8 cellular contexts compared by ENCODE assay signal in the genomic region with DNA sequence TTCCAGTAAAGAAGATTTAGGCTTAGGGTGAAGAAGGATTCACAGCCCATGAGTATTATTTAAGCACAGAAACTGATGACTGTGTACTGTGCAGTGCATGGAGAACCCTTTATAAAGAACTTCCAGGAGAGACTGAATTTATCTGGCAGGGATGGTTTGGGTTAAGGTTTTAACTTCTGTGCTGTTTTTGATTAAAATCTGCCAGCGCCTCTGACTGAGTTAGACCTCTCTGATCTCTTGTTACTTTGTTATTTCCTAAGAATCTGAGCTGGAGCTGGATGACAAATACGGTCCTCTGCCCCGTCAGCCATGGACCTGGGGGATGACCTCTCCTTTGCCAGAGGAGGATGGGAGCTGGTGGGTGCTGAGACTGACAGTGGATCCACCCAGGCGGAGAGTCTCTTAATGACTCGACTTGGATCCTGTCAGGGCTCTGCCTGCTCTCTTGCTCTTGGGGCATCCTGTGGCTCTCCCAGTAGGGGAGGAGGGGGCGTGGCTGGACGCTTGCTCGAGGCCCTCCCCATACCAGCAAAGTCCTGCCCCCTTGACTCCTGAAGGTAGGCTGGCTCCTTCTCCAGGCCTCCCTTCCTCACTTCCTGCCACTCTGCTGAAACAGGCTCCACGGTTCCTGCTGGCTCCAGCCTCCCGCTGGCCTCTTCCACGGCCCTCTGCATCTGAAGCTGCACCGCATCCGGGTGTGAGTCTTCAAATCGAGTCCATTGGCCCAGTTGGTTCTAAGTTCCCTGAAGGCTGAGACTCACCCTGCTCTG. TPM values are rescaled to one million over a fixed set of nuclear protein-coding genes. Genes with fewer than 3 reads are reported as not detected.
DNase-seq lines count a peak whose midpoint lies in the region; ATAC-seq, FAIRE-seq and TF ChIP-seq lines count a peak whose summit lies in the region.

No MANE protein-coding gene starts in this region.

- H3K9ac ChIP-seq in HepG2 (ENCODE audit: insufficient read depth, low read depth, low read length) = no peak overlapping the region

- in situ Hi-C loops in HepG2 (cut with HindIII; ENCODE audit: extremely low pct_ligation_motif_present, low pct_unique_long_range_greater_than_20kb) = no loop called here

- POLR2A ChIA-PET in A673 (lab: Charles Lee; ENCODE audit: low non-redundant PET) = no interaction called here
- POLR2A ChIA-PET in HepG2 (lab: Yijun Ruan, JAX) = no interaction called here
- POLR2A ChIA-PET in T-cell (lab: Charles Lee) = interaction anchor here in 1 of 2 donors (0.6 kb wide), 1 partner anchor 28 kb away, joined by 4 read pairs; no protein-coding TSS in a partner anchor

- peaks cover 14% of the 10 kb centered on the region for H3K27me3 Mint-ChIP-seq in central memory CD8-positive, alpha-beta T cell
- H3K27me3 Mint-ChIP-seq in T-cell = peaks cover 0 to 2% of the 10 kb centered on the region in 2 donors

- no peaks in the 10 kb centered on the region for H3K36me3 Mint-ChIP-seq in central memory CD8-positive, alpha-beta T cell (ENCODE audit: insufficient read depth)
- no peaks in the 10 kb centered on the region for H3K36me3 Mint-ChIP-seq in T-cell

- DNase-seq in A673 (ENCODE audit: low spot score) (peak; percentile 53), HTR-8/SVneo (ENCODE audit: insufficient read length, low spot score) (peak; percentile 98), HepG2 (ENCODE audit: low spot score) (peak; percentile 41), erythroblast (lab: John Stamatoyannopoulos, UW) (no peak), T-cell (no peak), small intestine (no peak)
- no peak for DNase-seq in central memory CD8-positive, alpha-beta T cell (ENCODE audit: low spot score in 2 of 2)

- no peak overlapping the region for H3K27ac ChIP-seq in A673 (ENCODE audit: low read depth, low read length, poor library complexity, severe bottlenecking)
- no peak overlapping the region for H3K27ac ChIP-seq in HepG2 (ENCODE audit: extremely low read length, insufficient read depth, low read length)
- H3K27ac ChIP-seq in small intestine (ENCODE audit: low read depth in 1 of 2, low read length in 1 of 2) = peak overlapping the region in 1 of 2 donors; percentile 43

- H3K4me1 Mint-ChIP-seq in central memory CD8-positive, alpha-beta T cell = no peaks in the 10 kb centered on the region
- H3K4me1 Mint-ChIP-seq in T-cell = no peaks in the 10 kb centered on the region

- H3K4me3 ChIP-seq in A673 (ENCODE audit: low read depth, low read length, poor library complexity, severe bottlenecking) (no peak overlapping the region), HepG2 (replicated peaks in 1 of 3; ENCODE audit: insufficient read depth in 1 of 3, low read depth in 2 of 3, low read length in 3 of 3) (peak overlapping the region in 1 of 3 experiments; percentile 11; a peak in 1 of 6 replicates), small intestine (ENCODE audit: low read depth in 1 of 2, low read length in 2 of 2) (no peak overlapping the region)

- FAIRE-seq in HTR-8/SVneo (lab: Jason Lieb, UNC) (peak; percentile 92), HepG2 (lab: Jason Lieb, UNC) (no peak), small intestine (lab: Jason Lieb, UNC) (no peak)

- ATAC-seq in central memory CD8-positive, alpha-beta T cell (replicated peaks; ENCODE audit: extremely low read depth, poor library complexity, severe bottlenecking) = no peak
- ATAC-seq in HepG2 (peak; percentile 80), GM18868 (IDR thresholded peaks at IDR 0.05; ENCODE audit: unreplicated experiment) (no peak), T-cell (replicated peaks in 1 of 4) (no peak)

- BruUV-seq in A673 (replicated peaks; lab: Mats Ljungman, UMichigan) = no TSS peak
- no TSS peak for BruUV-seq in HepG2 (replicated peaks; lab: Mats Ljungman, UMichigan)

- intact Hi-C loops in A673 (cut with micrococcal nuclease; ENCODE audit: unreplicated experiment) (no loop called here), HepG2 (cut with micrococcal nuclease; ENCODE audit: unreplicated experiment) (no loop called here)

- TF ChIP-seq EP300 in HepG2 (IDR thresholded peaks at IDR 0.05; ENCODE audit: low read depth in 2 of 2, low read length in 2 of 2) (no peak), HepG2 (CRISPR knock-in tag; IDR thresholded peaks at IDR 0.05; ENCODE audit: borderline replicate concordance) (no peak)

- no peaks in the 10 kb centered on the region for H3K36me3 ChIP-seq in A673 (ENCODE audit: insufficient read depth, low read length, poor library complexity, severe bottlenecking)
- no peaks in the 10 kb centered on the region for H3K36me3 ChIP-seq in HepG2 (replicated peaks in 1 of 2; ENCODE audit: control insufficient read depth in 1 of 2, insufficient read depth in 2 of 2, low read length in 2 of 2)
- no peaks in the 10 kb centered on the region for H3K36me3 ChIP-seq in small intestine (ENCODE audit: control insufficient read depth in 2 of 2, insufficient read depth in 2 of 2, low read length in 2 of 2)

- WGBS in HepG2 (ENCODE audit: low lambda C conversion rate) = 15% methylated on average over 14 of the region's 14 CpGs
- 50 to 70% (median 69%) methylated on average over 14 of the region's 14 CpGs for WGBS in small intestine, 3 donors

- peaks cover 16% of the 10 kb centered on the region for H3K4me1 ChIP-seq in A673 (ENCODE audit: insufficient read depth, low read length, poor library complexity, severe bottlenecking)
- peaks cover 17% of the 10 kb centered on the region for H3K4me1 ChIP-seq in HepG2 (ENCODE audit: insufficient read depth, low read length)
- peaks cover 0 to 8% of the 10 kb centered on the region in 2 donors for H3K4me1 ChIP-seq in small intestine (ENCODE audit: control insufficient read depth in 2 of 2, insufficient read depth in 1 of 2, low read depth in 1 of 2, low read length in 1 of 2)

- no peaks in the 10 kb centered on the region for H4K20me1 ChIP-seq in HepG2 (ENCODE audit: insufficient read depth, low read length)

- no peaks in the 10 kb centered on the region for H3K9me3 Mint-ChIP-seq in central memory CD8-positive, alpha-beta T cell
- H3K9me3 Mint-ChIP-seq in T-cell = no peaks in the 10 kb centered on the region

- no peak for TF ChIP-seq RAD21 in HepG2 (CRISPR knock-in tag; IDR thresholded peaks at IDR 0.05)

- H2AFZ ChIP-seq in HepG2 (ENCODE audit: low read length) = no peak overlapping the region

- H3K4me3 Mint-ChIP-seq in central memory CD8-positive, alpha-beta T cell = no peak overlapping the region
- no peak overlapping the region for H3K4me3 Mint-ChIP-seq in T-cell

- TF ChIP-seq CTCF in A673 (conservative IDR thresholded peaks at IDR 0.05; ENCODE audit: low read depth, low read length) (no peak), HepG2 (CRISPR knock-in tag; IDR thresholded peaks at IDR 0.05) (no peak)

- no peaks in the 10 kb centered on the region for H3K79me2 ChIP-seq in HepG2 (ENCODE audit: insufficient read depth, low read length)

- CTCF ChIA-PET in A673 (lab: Charles Lee) (no interaction called here), HepG2 (lab: Yijun Ruan, JAX; ENCODE audit: low intra/inter-chr PET ratio, low total read pairs) (no interaction called here), T-cell (lab: Charles Lee) (no interaction called here)

- TF ChIP-seq POLR2A in HepG2 (IDR thresholded peaks at IDR 0.05; ENCODE audit: insufficient read depth in 1 of 2, low read depth in 2 of 2, low read length in 2 of 2) (no peak), erythroblast (IDR thresholded peaks at IDR 0.05; ENCODE audit: low read length) (no peak)

- H3K9me3 ChIP-seq in A673 (ENCODE audit: low read depth, low read length, poor library complexity, severe bottlenecking) (no peaks in the 10 kb centered on the region), HepG2 (ENCODE audit: low read length) (no peaks in the 10 kb centered on the region), small intestine (ENCODE audit: control insufficient read depth, low read depth) (no peaks in the 10 kb centered on the region)

- peak overlapping the region; percentile 56 for H3K4me2 ChIP-seq in HepG2 (ENCODE audit: low read depth, low read length)

- no peaks in the 10 kb centered on the region for H3K27me3 ChIP-seq in A673 (replicated peaks; ENCODE audit: insufficient read depth, low read depth, low read length, poor library complexity)
- peaks cover 2 to 26% of the 10 kb centered on the region in 2 experiments; a peak in 3 of 5 replicates for H3K27me3 ChIP-seq in HepG2 (ENCODE audit: control insufficient read depth in 1 of 2, insufficient read depth in 2 of 2, low read length in 2 of 2)
- no peaks in the 10 kb centered on the region for H3K27me3 ChIP-seq in small intestine (ENCODE audit: control insufficient read depth in 2 of 2, insufficient read depth in 2 of 2, low read length in 2 of 2)

- H3K27ac Mint-ChIP-seq in central memory CD8-positive, alpha-beta T cell (ENCODE audit: low read depth) = peak overlapping the region; percentile 71
- no peak overlapping the region for H3K27ac Mint-ChIP-seq in T-cell

RNA-seq across cellular contexts. Expression of gene MAP3K14, which starts 24.8 kb away (rescaled TPM):
- total RNA-seq in A673 (2021) (3.0 and 5.5 TPM in 2 replicates), HepG2 (2016; rRNA removed; fragmentation: Illumina TruSeq; extraction: Trizol) (1.2 and 2.6 TPM in 2 replicates), T-cell (10 to 100 TPM; 34.4 to 49.8 (median 42.8) TPM)
- total RNA-seq in HepG2 (2016; cell fraction: cytosol; rRNA removed; fragmentation: Illumina TruSeq; extraction: Trizol; ENCODE audit: low read depth) = 2.1 and 2.5 TPM in 2 replicates
- total RNA-seq in HepG2 (2016; cell fraction: insoluble cytoplasmic fraction; rRNA removed; fragmentation: Illumina TruSeq; extraction: Trizol) = 1.1 and 2.6 TPM in 2 replicates
- 2.1 and 2.4 TPM in 2 replicates for total RNA-seq in HepG2 (2016; cell fraction: membrane; rRNA removed; fragmentation: Illumina TruSeq; extraction: Trizol)
- total RNA-seq in HepG2 (2016; cell fraction: nucleus; rRNA removed; fragmentation: Illumina TruSeq; extraction: Trizol) = 3.1 and 3.3 TPM in 2 replicates
- polyA plus RNA-seq in HepG2 (2011; rRNA removed) (2.6 and 4.0 TPM in 2 replicates), small intestine (10 to 100 TPM; 10.8 to 19.2 (median 11.3) TPM)
- 1.8 and 2.4 TPM in 2 replicates for polyA plus RNA-seq in HepG2 (2011; cell fraction: cytosol; rRNA removed)
- 10.1 and 10.7 TPM in 2 replicates for polyA plus RNA-seq in HepG2 (2011; cell fraction: nucleus; rRNA removed)
- 1.6 and 2.1 TPM in 2 replicates for polyA plus RNA-seq in HepG2 (2012)
- 1.6 and 2.0 TPM in 2 replicates for polyA plus RNA-seq in HepG2 (2016; cell fraction: cytosol; fragmentation: Illumina TruSeq; extraction: Trizol; ENCODE audit: low read depth)
- polyA plus RNA-seq in HepG2 (2016; cell fraction: insoluble cytoplasmic fraction; fragmentation: Illumina TruSeq; extraction: Trizol; ENCODE audit: low read depth) = 1.3 and 1.9 TPM in 2 replicates
- 1.6 and 2.3 TPM in 2 replicates for polyA plus RNA-seq in HepG2 (2016; cell fraction: membrane; fragmentation: Illumina TruSeq; extraction: Trizol; ENCODE audit: low read depth)
- 10.6 and 10.8 TPM in 2 replicates for polyA plus RNA-seq in HepG2 (2016; cell fraction: nucleus; fragmentation: Illumina TruSeq; extraction: Trizol; ENCODE audit: insufficient read depth, low read depth)
- polyA minus RNA-seq in HepG2 (2011; rRNA and poly(A)+ RNA removed; ENCODE audit: low replicate concordance) = 2.2 and 7.2 TPM in 2 replicates
- polyA minus RNA-seq in HepG2 (2011; cell fraction: cytosol; rRNA and poly(A)+ RNA removed) = 0.40 and 0.44 TPM in 2 replicates
- polyA minus RNA-seq in HepG2 (2011; cell fraction: nucleus; rRNA and poly(A)+ RNA removed) = 3.2 and 3.7 TPM in 2 replicates

Comparison
In these comparisons a context has a peak if more than half of its experiments do, and no peak if none do; other contexts are left out.
1. DNase-seq: peak in A673 (single experiment), HTR-8/SVneo (single experiment) and HepG2 (single experiment); none in central memory CD8-positive, alpha-beta T cell (0 of 2), erythroblast (0 of 2), T-cell (0 of 34) and small intestine (single experiment).